ENCODE assay signal across 28 cellular contexts in genomic region chr7:66518151-66518691, GRCh38.
"Had no signal": no experiment of that assay in that cellular context is flagged by ENCODE, and none has a peak within 500 bp of the region (broad histone marks: within the 10 kb centered on the region; RNA-seq: fewer than 3 reads in every experiment).

No MANE protein-coding gene starts in this region.

- H2AFZ ChIP-seq: parathyroid adenoma had no signal

- H3K4me3 Mint-ChIP-seq: activated CD4-positive, alpha-beta T cell treated with anti-CD3 and anti-CD28 coated beads, Interleukin-2, amount 10 ng/mL, durations not matched to agents 7 days and 5 days; activated CD8-positive, alpha-beta T cell treated with anti-CD3 and anti-CD28 coated beads for 36 hours; activated T-cell treated with anti-CD3 and anti-CD28 coated beads, Interleukin-2, amount 50 U/mL, for 4 hours; activated T-helper 17 cell treated with anti-CD3 and anti-CD28 coated beads, Interleukin-2, amount 50 U/mL, for 72 hours; nephron; stimulated activated effector memory CD8-positive, alpha-beta T cell treated with anti-CD3 and anti-CD28 coated beads, Interleukin-12 subunit alpha, Interleukin-12 subunit beta, amount 100 ng/mL, for 72 hours had no signal

- H3K36me3 Mint-ChIP-seq: stimulated activated effector memory CD8-positive, alpha-beta T cell treated with anti-CD3 and anti-CD28 coated beads, Interleukin-12 subunit alpha, Interleukin-12 subunit beta, amount 100 ng/mL, for 72 hours had no signal

- H3K27me3 ChIP-seq: esophagus squamous epithelium, left lung, stomach, thyroid gland had no signal

- ATAC-seq: activated CD8-positive, alpha-beta T cell treated with anti-CD3 and anti-CD28 coated beads for 36 hours; activated T-cell treated with anti-CD3 and anti-CD28 coated beads, Interleukin-2, amount 50 U/mL, for 4 hours; activated T-helper 17 cell treated with anti-CD3 and anti-CD28 coated beads, Interleukin-2, amount 50 U/mL, for 72 hours; left lung; stimulated activated effector memory CD8-positive, alpha-beta T cell treated with anti-CD3 and anti-CD28 coated beads, Interleukin-12 subunit alpha, Interleukin-12 subunit beta, amount 100 ng/mL, for 72 hours had no signal

- H3K27ac ChIP-seq: epithelial cell of prostate, esophagus squamous epithelium, left lung, lower lobe of right lung, parathyroid adenoma, psoas muscle, stomach, thyroid gland had no signal

- H3K4me1 ChIP-seq: left lung, lower lobe of right lung, parathyroid adenoma, psoas muscle, stomach, thyroid gland had no signal

- H3K4me3 ChIP-seq: esophagus squamous epithelium, left lung, lower lobe of right lung, psoas muscle, stomach, thyroid gland had no signal

- H3K36me3 ChIP-seq: esophagus squamous epithelium, left lung, lower lobe of right lung, stomach, thyroid gland had no signal

- H3K9ac ChIP-seq: parathyroid adenoma had no signal

- H3K9me3 Mint-ChIP-seq: activated CD4-positive, alpha-beta T cell treated with anti-CD3 and anti-CD28 coated beads, Interleukin-2, amount 10 ng/mL, durations not matched to agents 7 days and 5 days; activated CD8-positive, alpha-beta T cell treated with anti-CD3 and anti-CD28 coated beads for 36 hours; activated T-cell treated with anti-CD3 and anti-CD28 coated beads, Interleukin-2, amount 50 U/mL, for 4 hours; activated T-helper 17 cell treated with anti-CD3 and anti-CD28 coated beads, Interleukin-2, amount 50 U/mL, for 72 hours; nephron; stimulated activated effector memory CD8-positive, alpha-beta T cell treated with anti-CD3 and anti-CD28 coated beads, Interleukin-12 subunit alpha, Interleukin-12 subunit beta, amount 100 ng/mL, for 72 hours had no signal

- H3K27ac Mint-ChIP-seq: activated CD4-positive, alpha-beta T cell treated with anti-CD3 and anti-CD28 coated beads, Interleukin-2, amount 10 ng/mL, durations not matched to agents 7 days and 5 days; activated CD8-positive, alpha-beta T cell treated with anti-CD3 and anti-CD28 coated beads for 36 hours; activated T-helper 17 cell treated with anti-CD3 and anti-CD28 coated beads, Interleukin-2, amount 50 U/mL, for 72 hours; nephron; stimulated activated effector memory CD8-positive, alpha-beta T cell treated with anti-CD3 and anti-CD28 coated beads, Interleukin-12 subunit alpha, Interleukin-12 subunit beta, amount 100 ng/mL, for 72 hours had no signal

- H3K4me1 Mint-ChIP-seq: activated CD4-positive, alpha-beta T cell treated with anti-CD3 and anti-CD28 coated beads, Interleukin-2, amount 10 ng/mL, durations not matched to agents 7 days and 5 days; activated T-helper 17 cell treated with anti-CD3 and anti-CD28 coated beads, Interleukin-2, amount 50 U/mL, for 72 hours; nephron had no signal

- H3K27me3 Mint-ChIP-seq: activated CD4-positive, alpha-beta T cell treated with anti-CD3 and anti-CD28 coated beads, Interleukin-2, amount 10 ng/mL, durations not matched to agents 7 days and 5 days; activated CD8-positive, alpha-beta T cell treated with anti-CD3 and anti-CD28 coated beads for 36 hours; activated T-helper 17 cell treated with anti-CD3 and anti-CD28 coated beads, Interleukin-2, amount 50 U/mL, for 72 hours had no signal

- FAIRE-seq: colon, endometrium, frontal cortex, islet of Langerhans had no signal

- H3K79me2 ChIP-seq: parathyroid adenoma had no signal

- DNase-seq: activated CD4-positive, alpha-beta T cell treated with anti-CD3 and anti-CD28 coated beads, Interleukin-2, amount 10 ng/mL, durations not matched to agents 7 days and 5 days; activated CD4-positive, CD25-positive, alpha-beta regulatory T cell treated with anti-CD3 and anti-CD28 coated beads, Interleukin-2, amount 50 U/mL, for 72 hours; activated CD8-positive, alpha-beta T cell treated with anti-CD3 and anti-CD28 coated beads for 36 hours; activated gamma-delta T cell treated with Interleukin-2 at 50 U/mL for 16 hours; activated naive CD4-positive, alpha-beta T cell treated with anti-CD3 and anti-CD28 coated beads, Interleukin-2, amount 50 U/mL, for 16 hours; activated T-cell treated with anti-CD3 and anti-CD28 coated beads, Interleukin-2, amount 50 U/mL, for 4 hours; dermis blood vessel endothelial cell; effector CD8-positive, alpha-beta T cell; esophagus squamous epithelium; left lung; lower lobe of right lung; mesenchymal stem cell; nucleus accumbens; psoas muscle; stimulated activated CD4-positive, alpha-beta T cell treated with anti-CD3 and anti-CD28 coated beads, Interleukin-12 subunit alpha, Interleukin-12 subunit beta, amount 100 ng/mL, for 4 hours; stimulated activated CD4-positive, alpha-beta T cell treated with anti-CD3 and anti-CD28 coated beads, Interleukin-4, amount 100 ng/mL, for 24 hours; stomach; T-helper 2 cell; thyroid gland had no signal

- H3K9me3 ChIP-seq: esophagus squamous epithelium, left lung, lower lobe of right lung, psoas muscle, stomach, thyroid gland had no signal
